In the genomic region with DNA sequence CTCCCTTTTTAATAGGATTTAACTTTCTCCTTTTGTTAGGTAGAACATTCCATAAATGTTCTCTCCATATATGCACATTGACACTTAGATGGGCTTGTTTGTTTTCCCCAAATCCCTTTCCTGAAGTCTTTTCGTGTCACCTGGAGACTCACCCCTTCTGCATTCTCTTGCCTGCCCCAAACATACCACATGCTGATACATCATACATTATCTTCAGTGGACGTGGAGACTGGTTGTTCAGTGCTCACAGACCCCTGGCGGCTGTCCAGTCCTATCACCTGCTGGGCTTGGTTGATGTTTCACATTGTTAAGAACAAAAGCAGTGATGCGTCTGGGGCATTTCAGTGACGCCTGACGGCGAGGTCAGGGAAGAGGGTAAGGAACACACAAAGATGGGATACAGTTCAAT, we compare ENCODE assay signal across 1 cellular context.
TF ChIP-seq lines count a peak whose summit lies in the region.

No MANE protein-coding gene starts in this region.

TF ChIP-seq in HepG2, 621 proteins besides CTCF, POLR2A, EP300 and RAD21:
- TF ChIP-seq GTF2F1 (IDR thresholded peaks at IDR 0.05; ENCODE audit: low read length) (no peak), ZNF619 (CRISPR knock-in tag; IDR thresholded peaks at IDR 0.05) (no peak), TOE1 (CRISPR knock-in tag; IDR thresholded peaks at IDR 0.05) (no peak), SIX1 (CRISPR knock-in tag; IDR thresholded peaks at IDR 0.05; ENCODE audit: borderline replicate concordance) (no peak), PBX2 (CRISPR knock-in tag; IDR thresholded peaks at IDR 0.05) (no peak), BRF2 (CRISPR knock-in tag; IDR thresholded peaks at IDR 0.05) (no peak), SMC3 (IDR thresholded peaks at IDR 0.05; ENCODE audit: low read length) (peak; percentile 54; the same call in 1 of the 2 replicates), FOSL1 (CRISPR knock-in tag; IDR thresholded peaks at IDR 0.05; ENCODE audit: borderline replicate concordance) (no peak), XRCC5 (optimal IDR thresholded peaks at IDR 0.05; ENCODE audit: low read length) (peak; percentile 23), ATAD3A (CRISPR knock-in tag; IDR thresholded peaks at IDR 0.05) (no peak), CENPT (CRISPR knock-in tag; IDR thresholded peaks at IDR 0.05; ENCODE audit: low read depth) (no peak), STAG1 (CRISPR knock-in tag; IDR thresholded peaks at IDR 0.05) (peak; percentile 30; the same call in 1 of the 2 replicates), ZBTB8A (CRISPR knock-in tag; IDR thresholded peaks at IDR 0.05; ENCODE audit: borderline replicate concordance, low read depth) (no peak), ZNF205 (CRISPR knock-in tag; IDR thresholded peaks at IDR 0.05) (no peak), NPAS2 (CRISPR knock-in tag; IDR thresholded peaks at IDR 0.05; ENCODE audit: borderline replicate concordance) (no peak), RFX5 (IDR thresholded peaks at IDR 0.05; ENCODE audit: low read depth, low read length) (no peak), ZNF224 (CRISPR knock-in tag; IDR thresholded peaks at IDR 0.05) (no peak), NFIB (CRISPR knock-in tag; IDR thresholded peaks at IDR 0.05; ENCODE audit: borderline replicate concordance) (no peak), TMF1 (CRISPR knock-in tag; IDR thresholded peaks at IDR 0.05; ENCODE audit: low read depth) (no peak), SALL2 (CRISPR knock-in tag; IDR thresholded peaks at IDR 0.05) (no peak)
- TF ChIP-seq, protein P1, sequence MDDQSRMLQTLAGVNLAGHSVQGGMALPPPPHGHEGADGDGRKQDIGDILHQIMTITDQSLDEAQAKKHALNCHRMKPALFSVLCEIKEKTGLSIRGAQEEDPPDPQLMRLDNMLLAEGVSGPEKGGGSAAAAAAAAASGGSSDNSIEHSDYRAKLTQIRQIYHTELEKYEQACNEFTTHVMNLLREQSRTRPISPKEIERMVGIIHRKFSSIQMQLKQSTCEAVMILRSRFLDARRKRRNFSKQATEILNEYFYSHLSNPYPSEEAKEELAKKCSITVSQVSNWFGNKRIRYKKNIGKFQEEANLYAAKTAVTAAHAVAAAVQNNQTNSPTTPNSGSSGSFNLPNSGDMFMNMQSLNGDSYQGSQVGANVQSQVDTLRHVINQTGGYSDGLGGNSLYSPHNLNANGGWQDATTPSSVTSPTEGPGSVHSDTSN (CRISPR knock-in tag; IDR thresholded peaks at IDR 0.05; ENCODE audit: borderline replicate concordance): no peak
- TF ChIP-seq, protein P2, sequence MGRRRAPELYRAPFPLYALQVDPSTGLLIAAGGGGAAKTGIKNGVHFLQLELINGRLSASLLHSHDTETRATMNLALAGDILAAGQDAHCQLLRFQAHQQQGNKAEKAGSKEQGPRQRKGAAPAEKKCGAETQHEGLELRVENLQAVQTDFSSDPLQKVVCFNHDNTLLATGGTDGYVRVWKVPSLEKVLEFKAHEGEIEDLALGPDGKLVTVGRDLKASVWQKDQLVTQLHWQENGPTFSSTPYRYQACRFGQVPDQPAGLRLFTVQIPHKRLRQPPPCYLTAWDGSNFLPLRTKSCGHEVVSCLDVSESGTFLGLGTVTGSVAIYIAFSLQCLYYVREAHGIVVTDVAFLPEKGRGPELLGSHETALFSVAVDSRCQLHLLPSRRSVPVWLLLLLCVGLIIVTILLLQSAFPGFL (CRISPR knock-in tag; IDR thresholded peaks at IDR 0.05): no peak
- TF ChIP-seq, protein P3, sequence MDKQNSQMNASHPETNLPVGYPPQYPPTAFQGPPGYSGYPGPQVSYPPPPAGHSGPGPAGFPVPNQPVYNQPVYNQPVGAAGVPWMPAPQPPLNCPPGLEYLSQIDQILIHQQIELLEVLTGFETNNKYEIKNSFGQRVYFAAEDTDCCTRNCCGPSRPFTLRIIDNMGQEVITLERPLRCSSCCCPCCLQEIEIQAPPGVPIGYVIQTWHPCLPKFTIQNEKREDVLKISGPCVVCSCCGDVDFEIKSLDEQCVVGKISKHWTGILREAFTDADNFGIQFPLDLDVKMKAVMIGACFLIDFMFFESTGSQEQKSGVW (CRISPR knock-in tag; IDR thresholded peaks at IDR 0.05; ENCODE audit: borderline replicate concordance): no peak
- TF ChIP-seq, protein P4, sequence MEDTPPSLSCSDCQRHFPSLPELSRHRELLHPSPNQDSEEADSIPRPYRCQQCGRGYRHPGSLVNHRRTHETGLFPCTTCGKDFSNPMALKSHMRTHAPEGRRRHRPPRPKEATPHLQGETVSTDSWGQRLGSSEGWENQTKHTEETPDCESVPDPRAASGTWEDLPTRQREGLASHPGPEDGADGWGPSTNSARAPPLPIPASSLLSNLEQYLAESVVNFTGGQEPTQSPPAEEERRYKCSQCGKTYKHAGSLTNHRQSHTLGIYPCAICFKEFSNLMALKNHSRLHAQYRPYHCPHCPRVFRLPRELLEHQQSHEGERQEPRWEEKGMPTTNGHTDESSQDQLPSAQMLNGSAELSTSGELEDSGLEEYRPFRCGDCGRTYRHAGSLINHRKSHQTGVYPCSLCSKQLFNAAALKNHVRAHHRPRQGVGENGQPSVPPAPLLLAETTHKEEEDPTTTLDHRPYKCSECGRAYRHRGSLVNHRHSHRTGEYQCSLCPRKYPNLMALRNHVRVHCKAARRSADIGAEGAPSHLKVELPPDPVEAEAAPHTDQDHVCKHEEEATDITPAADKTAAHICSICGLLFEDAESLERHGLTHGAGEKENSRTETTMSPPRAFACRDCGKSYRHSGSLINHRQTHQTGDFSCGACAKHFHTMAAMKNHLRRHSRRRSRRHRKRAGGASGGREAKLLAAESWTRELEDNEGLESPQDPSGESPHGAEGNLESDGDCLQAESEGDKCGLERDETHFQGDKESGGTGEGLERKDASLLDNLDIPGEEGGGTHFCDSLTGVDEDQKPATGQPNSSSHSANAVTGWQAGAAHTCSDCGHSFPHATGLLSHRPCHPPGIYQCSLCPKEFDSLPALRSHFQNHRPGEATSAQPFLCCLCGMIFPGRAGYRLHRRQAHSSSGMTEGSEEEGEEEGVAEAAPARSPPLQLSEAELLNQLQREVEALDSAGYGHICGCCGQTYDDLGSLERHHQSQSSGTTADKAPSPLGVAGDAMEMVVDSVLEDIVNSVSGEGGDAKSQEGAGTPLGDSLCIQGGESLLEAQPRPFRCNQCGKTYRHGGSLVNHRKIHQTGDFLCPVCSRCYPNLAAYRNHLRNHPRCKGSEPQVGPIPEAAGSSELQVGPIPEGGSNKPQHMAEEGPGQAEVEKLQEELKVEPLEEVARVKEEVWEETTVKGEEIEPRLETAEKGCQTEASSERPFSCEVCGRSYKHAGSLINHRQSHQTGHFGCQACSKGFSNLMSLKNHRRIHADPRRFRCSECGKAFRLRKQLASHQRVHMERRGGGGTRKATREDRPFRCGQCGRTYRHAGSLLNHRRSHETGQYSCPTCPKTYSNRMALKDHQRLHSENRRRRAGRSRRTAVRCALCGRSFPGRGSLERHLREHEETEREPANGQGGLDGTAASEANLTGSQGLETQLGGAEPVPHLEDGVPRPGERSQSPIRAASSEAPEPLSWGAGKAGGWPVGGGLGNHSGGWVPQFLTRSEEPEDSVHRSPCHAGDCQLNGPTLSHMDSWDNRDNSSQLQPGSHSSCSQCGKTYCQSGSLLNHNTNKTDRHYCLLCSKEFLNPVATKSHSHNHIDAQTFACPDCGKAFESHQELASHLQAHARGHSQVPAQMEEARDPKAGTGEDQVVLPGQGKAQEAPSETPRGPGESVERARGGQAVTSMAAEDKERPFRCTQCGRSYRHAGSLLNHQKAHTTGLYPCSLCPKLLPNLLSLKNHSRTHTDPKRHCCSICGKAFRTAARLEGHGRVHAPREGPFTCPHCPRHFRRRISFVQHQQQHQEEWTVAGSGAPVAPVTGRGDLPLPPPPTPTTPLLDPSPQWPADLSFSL (CRISPR knock-in tag; IDR thresholded peaks at IDR 0.05): no peak
